Comparison of ENCODE assay signal across 3 cellular contexts in the genomic region with DNA sequence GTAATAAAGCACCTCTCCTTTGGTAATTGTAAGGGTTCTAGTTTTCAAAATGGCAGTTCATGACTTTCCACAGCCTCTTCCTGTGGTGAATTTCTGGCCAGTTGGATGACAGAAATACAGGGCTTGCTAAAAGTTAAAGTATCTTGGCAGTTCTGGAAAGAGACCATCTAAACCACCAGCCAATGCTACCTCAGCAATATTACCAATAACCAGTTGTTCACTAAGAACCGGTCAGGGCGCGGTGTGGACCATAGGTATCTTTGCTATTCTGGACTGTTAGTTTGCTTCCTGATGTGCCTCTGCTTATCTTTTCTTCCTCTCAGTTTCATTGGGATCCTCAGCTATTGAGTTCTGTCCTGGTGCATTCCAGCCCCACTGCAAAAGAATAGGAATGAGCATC.
TF ChIP-seq lines count a peak whose summit lies in the region.

No MANE protein-coding gene starts in this region.

TF ChIP-seq in IMR-90, 13 proteins besides CTCF, POLR2A, EP300 and RAD21:
- no peak for TF ChIP-seq RFX5 (IDR thresholded peaks at IDR 0.05; ENCODE audit: low read depth, low read length)
- 0 out of 2 replicates have a peak, but pooled peaks have one; percentile 3 for TF ChIP-seq MAFK (IDR thresholded peaks at IDR 0.05; ENCODE audit: low read depth, low read length)
- TF ChIP-seq SMC3 (IDR thresholded peaks at IDR 0.05; ENCODE audit: low read depth, low read length): no peak

TF ChIP-seq in K562, 482 proteins besides CTCF, POLR2A, EP300 and RAD21:
- TF ChIP-seq MAFG (tag; conservative IDR thresholded peaks at IDR 0.05): peak; percentile 36; the same call in 1 of the 2 replicates
- TF ChIP-seq PCBP2 (IDR thresholded peaks at IDR 0.05; ENCODE audit: low read depth, low read length, poor library complexity, severe bottlenecking): no peak
- TF ChIP-seq MAFK (IDR thresholded peaks at IDR 0.05; ENCODE audit: low read length): peak; percentile 32; the same call in 1 of the 2 replicates
- TF ChIP-seq NFE2L1 (tag; IDR thresholded peaks at IDR 0.05; ENCODE audit: borderline replicate concordance, low read depth): no peak
- TF ChIP-seq, protein P1, sequence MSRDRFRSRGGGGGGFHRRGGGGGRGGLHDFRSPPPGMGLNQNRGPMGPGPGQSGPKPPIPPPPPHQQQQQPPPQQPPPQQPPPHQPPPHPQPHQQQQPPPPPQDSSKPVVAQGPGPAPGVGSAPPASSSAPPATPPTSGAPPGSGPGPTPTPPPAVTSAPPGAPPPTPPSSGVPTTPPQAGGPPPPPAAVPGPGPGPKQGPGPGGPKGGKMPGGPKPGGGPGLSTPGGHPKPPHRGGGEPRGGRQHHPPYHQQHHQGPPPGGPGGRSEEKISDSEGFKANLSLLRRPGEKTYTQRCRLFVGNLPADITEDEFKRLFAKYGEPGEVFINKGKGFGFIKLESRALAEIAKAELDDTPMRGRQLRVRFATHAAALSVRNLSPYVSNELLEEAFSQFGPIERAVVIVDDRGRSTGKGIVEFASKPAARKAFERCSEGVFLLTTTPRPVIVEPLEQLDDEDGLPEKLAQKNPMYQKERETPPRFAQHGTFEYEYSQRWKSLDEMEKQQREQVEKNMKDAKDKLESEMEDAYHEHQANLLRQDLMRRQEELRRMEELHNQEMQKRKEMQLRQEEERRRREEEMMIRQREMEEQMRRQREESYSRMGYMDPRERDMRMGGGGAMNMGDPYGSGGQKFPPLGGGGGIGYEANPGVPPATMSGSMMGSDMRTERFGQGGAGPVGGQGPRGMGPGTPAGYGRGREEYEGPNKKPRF (IDR thresholded peaks at IDR 0.05; ENCODE audit: low read depth, low read length): no peak
- peak; percentile 68; the same call in 1 of the 2 replicates for TF ChIP-seq ZNF316 (IDR thresholded peaks at IDR 0.05)
- TF ChIP-seq KLF6 (CRISPR knock-in tag; IDR thresholded peaks at IDR 0.05; ENCODE audit: borderline replicate concordance): no peak
- TF ChIP-seq C11orf30 (IDR thresholded peaks at IDR 0.05; ENCODE audit: low read depth): peak; percentile 48

TF ChIP-seq in SK-N-SH treated with all-trans-retinoic acid at 6 μM for 48 hours, 23 proteins besides CTCF, POLR2A, EP300 and RAD21:
- TF ChIP-seq OSR1 (CRISPR knock-in tag; IDR thresholded peaks at IDR 0.05) (no peak), PPARA (CRISPR knock-in tag; IDR thresholded peaks at IDR 0.05; ENCODE audit: borderline replicate concordance) (no peak), ZFP3 (CRISPR knock-in tag; IDR thresholded peaks at IDR 0.05) (no peak), TCF4 (CRISPR knock-in tag; IDR thresholded peaks at IDR 0.05; ENCODE audit: borderline replicate concordance) (no peak), ZNF565 (CRISPR knock-in tag; conservative IDR thresholded peaks at IDR 0.05; ENCODE audit: low read depth) (no peak), CSDC2 (CRISPR knock-in tag; IDR thresholded peaks at IDR 0.05) (no peak), ZC3H10 (CRISPR knock-in tag; IDR thresholded peaks at IDR 0.05) (no peak), SNAI2 (CRISPR knock-in tag; IDR thresholded peaks at IDR 0.05) (no peak), POU6F1 (CRISPR knock-in tag; IDR thresholded peaks at IDR 0.05; ENCODE audit: borderline replicate concordance, low read depth) (no peak), PATZ1 (CRISPR knock-in tag; IDR thresholded peaks at IDR 0.05; ENCODE audit: borderline replicate concordance) (no peak), ISL1 (CRISPR knock-in tag; IDR thresholded peaks at IDR 0.05) (no peak), GLIS3 (CRISPR knock-in tag; IDR thresholded peaks at IDR 0.05) (no peak), TOX (CRISPR knock-in tag; IDR thresholded peaks at IDR 0.05; ENCODE audit: borderline replicate concordance) (no peak), ZNF8 (CRISPR knock-in tag; IDR thresholded peaks at IDR 0.05) (no peak), ZFP30 (CRISPR knock-in tag; IDR thresholded peaks at IDR 0.05) (no peak)
- TF ChIP-seq, protein P2, sequence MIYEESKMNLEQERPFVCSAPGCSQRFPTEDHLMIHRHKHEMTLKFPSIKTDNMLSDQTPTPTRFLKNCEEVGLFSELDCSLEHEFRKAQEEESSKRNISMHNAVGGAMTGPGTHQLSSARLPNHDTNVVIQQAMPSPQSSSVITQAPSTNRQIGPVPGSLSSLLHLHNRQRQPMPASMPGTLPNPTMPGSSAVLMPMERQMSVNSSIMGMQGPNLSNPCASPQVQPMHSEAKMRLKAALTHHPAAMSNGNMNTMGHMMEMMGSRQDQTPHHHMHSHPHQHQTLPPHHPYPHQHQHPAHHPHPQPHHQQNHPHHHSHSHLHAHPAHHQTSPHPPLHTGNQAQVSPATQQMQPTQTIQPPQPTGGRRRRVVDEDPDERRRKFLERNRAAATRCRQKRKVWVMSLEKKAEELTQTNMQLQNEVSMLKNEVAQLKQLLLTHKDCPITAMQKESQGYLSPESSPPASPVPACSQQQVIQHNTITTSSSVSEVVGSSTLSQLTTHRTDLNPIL (CRISPR knock-in tag; IDR thresholded peaks at IDR 0.05; ENCODE audit: low read depth): no peak
- TF ChIP-seq, protein P3, sequence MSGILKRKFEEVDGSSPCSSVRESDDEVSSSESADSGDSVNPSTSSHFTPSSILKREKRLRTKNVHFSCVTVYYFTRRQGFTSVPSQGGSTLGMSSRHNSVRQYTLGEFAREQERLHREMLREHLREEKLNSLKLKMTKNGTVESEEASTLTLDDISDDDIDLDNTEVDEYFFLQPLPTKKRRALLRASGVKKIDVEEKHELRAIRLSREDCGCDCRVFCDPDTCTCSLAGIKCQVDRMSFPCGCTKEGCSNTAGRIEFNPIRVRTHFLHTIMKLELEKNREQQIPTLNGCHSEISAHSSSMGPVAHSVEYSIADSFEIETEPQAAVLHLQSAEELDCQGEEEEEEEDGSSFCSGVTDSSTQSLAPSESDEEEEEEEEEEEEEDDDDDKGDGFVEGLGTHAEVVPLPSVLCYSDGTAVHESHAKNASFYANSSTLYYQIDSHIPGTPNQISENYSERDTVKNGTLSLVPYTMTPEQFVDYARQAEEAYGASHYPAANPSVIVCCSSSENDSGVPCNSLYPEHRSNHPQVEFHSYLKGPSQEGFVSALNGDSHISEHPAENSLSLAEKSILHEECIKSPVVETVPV (CRISPR knock-in tag; IDR thresholded peaks at IDR 0.05): no peak
